1 cellular context compared by ENCODE assay signal in genomic region chr14:90717916-90718315, GRCh38.
TF ChIP-seq lines count a peak whose summit lies in the region.

No MANE protein-coding gene starts in this region.

TF ChIP-seq in GM23338, 12 proteins besides CTCF, POLR2A, EP300 and RAD21 (continued from another document):
- no peak for TF ChIP-seq EZH2phosphoT487 (IDR thresholded peaks at IDR 0.05; ENCODE audit: unreplicated experiment)
- TF ChIP-seq, protein P1, sequence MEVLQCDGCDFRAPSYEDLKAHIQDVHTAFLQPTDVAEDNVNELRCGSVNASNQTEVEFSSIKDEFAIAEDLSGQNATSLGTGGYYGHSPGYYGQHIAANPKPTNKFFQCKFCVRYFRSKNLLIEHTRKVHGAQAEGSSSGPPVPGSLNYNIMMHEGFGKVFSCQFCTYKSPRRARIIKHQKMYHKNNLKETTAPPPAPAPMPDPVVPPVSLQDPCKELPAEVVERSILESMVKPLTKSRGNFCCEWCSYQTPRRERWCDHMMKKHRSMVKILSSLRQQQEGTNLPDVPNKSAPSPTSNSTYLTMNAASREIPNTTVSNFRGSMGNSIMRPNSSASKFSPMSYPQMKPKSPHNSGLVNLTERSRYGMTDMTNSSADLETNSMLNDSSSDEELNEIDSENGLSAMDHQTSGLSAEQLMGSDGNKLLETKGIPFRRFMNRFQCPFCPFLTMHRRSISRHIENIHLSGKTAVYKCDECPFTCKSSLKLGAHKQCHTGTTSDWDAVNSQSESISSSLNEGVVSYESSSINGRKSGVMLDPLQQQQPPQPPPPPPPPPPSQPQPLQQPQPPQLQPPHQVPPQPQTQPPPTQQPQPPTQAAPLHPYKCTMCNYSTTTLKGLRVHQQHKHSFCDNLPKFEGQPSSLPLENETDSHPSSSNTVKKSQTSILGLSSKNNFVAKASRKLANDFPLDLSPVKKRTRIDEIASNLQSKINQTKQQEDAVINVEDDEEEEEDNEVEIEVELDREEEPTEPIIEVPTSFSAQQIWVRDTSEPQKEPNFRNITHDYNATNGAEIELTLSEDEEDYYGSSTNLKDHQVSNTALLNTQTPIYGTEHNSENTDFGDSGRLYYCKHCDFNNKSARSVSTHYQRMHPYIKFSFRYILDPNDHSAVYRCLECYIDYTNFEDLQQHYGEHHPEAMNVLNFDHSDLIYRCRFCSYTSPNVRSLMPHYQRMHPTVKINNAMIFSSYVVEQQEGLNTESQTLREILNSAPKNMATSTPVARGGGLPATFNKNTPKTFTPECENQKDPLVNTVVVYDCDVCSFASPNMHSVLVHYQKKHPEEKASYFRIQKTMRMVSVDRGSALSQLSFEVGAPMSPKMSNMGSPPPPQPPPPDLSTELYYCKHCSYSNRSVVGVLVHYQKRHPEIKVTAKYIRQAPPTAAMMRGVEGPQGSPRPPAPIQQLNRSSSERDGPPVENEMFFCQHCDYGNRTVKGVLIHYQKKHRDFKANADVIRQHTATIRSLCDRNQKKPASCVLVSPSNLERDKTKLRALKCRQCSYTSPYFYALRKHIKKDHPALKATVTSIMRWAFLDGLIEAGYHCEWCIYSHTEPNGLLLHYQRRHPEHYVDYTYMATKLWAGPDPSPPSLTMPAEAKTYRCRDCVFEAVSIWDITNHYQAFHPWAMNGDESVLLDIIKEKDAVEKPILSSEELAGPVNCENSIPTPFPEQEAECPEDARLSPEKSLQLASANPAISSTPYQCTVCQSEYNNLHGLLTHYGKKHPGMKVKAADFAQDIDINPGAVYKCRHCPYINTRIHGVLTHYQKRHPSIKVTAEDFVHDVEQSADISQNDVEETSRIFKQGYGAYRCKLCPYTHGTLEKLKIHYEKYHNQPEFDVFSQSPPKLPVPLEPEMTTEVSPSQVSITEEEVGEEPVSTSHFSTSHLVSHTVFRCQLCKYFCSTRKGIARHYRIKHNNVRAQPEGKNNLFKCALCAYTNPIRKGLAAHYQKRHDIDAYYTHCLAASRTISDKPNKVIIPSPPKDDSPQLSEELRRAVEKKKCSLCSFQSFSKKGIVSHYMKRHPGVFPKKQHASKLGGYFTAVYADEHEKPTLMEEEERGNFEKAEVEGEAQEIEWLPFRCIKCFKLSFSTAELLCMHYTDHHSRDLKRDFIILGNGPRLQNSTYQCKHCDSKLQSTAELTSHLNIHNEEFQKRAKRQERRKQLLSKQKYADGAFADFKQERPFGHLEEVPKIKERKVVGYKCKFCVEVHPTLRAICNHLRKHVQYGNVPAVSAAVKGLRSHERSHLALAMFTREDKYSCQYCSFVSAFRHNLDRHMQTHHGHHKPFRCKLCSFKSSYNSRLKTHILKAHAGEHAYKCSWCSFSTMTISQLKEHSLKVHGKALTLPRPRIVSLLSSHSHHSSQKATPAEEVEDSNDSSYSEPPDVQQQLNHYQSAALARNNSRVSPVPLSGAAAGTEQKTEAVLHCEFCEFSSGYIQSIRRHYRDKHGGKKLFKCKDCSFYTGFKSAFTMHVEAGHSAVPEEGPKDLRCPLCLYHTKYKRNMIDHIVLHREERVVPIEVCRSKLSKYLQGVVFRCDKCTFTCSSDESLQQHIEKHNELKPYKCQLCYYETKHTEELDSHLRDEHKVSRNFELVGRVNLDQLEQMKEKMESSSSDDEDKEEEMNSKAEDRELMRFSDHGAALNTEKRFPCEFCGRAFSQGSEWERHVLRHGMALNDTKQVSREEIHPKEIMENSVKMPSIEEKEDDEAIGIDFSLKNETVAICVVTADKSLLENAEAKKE (CRISPR knock-in tag; IDR thresholded peaks at IDR 0.05) = no peak
- TF ChIP-seq ETS1 (IDR thresholded peaks at IDR 0.05) = no peak
- TF ChIP-seq CREB1 (CRISPR knock-in tag; IDR thresholded peaks at IDR 0.05; ENCODE audit: low read depth) = no peak
- no peak for TF ChIP-seq STAT1 (IDR thresholded peaks at IDR 0.05; ENCODE audit: unreplicated experiment)
- no peak for TF ChIP-seq EZH2 (IDR thresholded peaks at IDR 0.05; ENCODE audit: low read depth, unreplicated experiment)
- TF ChIP-seq ZNF114 (CRISPR knock-in tag; IDR thresholded peaks at IDR 0.05) = no peak
